Comparison of ENCODE assay signal across 18 cellular contexts in genomic region chr3:7393944-7394605, GRCh38.
DNase-seq lines count a peak whose midpoint lies in the region; ATAC-seq and TF ChIP-seq lines count a peak whose summit lies in the region.
"Had no signal": no experiment of that assay in that cellular context is flagged by ENCODE, and none has a peak within 500 bp of the region (broad histone marks: within the 10 kb centered on the region; RNA-seq: fewer than 3 reads in every experiment).

No MANE protein-coding gene starts in this region.

- ATAC-seq in GM19025 (IDR thresholded peaks at IDR 0.05; ENCODE audit: low read depth, unreplicated experiment): peak; percentile 62
- ATAC-seq in GM21717 (IDR thresholded peaks at IDR 0.05; ENCODE audit: unreplicated experiment): peak; percentile 70
- ATAC-seq in SK-N-SH treated with all-trans-retinoic acid at 6 μM for 48 hours: no peak
- ATAC-seq in HG02970 (IDR thresholded peaks at IDR 0.05; ENCODE audit: low FRiP score, unreplicated experiment): no peak
- ATAC-seq: HepG2 had no signal

- H3K9me3 ChIP-seq in MM.1S (replicated peaks; ENCODE audit: insufficient read depth, low read length) (no peaks in the 10 kb centered on the region), tibial nerve (peaks cover 0 to 6% (median 0%) of the 10 kb centered on the region in 4 donors)
- H3K9me3 ChIP-seq: BLaER1 treated with 17β-estradiol and CSF1 and Interleukin-3, amounts not matched to agents 10 nM and 100 nM had no signal

- no peaks in the 10 kb centered on the region for H3K79me2 ChIP-seq in MM.1S (ENCODE audit: low read length)

- no peaks in the 10 kb centered on the region for H3K27me3 ChIP-seq in MM.1S (replicated peaks; ENCODE audit: insufficient read depth, low read length)
- no peaks in the 10 kb centered on the region for H3K27me3 ChIP-seq in tibial nerve
- H3K27me3 ChIP-seq: BLaER1 treated with 17β-estradiol and CSF1 and Interleukin-3, amounts not matched to agents 10 nM and 100 nM had no signal

- TF ChIP-seq CTCF in GM13976 (IDR thresholded peaks at IDR 0.05; ENCODE audit: borderline replicate concordance, control extremely low read depth, extremely low read depth, insufficient read depth, missing control alignments) (no peak), MM.1S (IDR thresholded peaks at IDR 0.05; ENCODE audit: low read length) (no peak), tibial nerve (IDR thresholded peaks at IDR 0.05) (no peak)

- peak overlapping the region; percentile 52 for H3K4me2 ChIP-seq in MM.1S (ENCODE audit: low read depth, low read length)
- H3K4me2 ChIP-seq: BLaER1 treated with 17β-estradiol and CSF1 and Interleukin-3, amounts not matched to agents 10 nM and 100 nM had no signal

- no peak overlapping the region; the same call in 1 of the 2 replicates for H3K9ac ChIP-seq in MM.1S (ENCODE audit: low read length)
- H3K9ac ChIP-seq: BLaER1 treated with 17β-estradiol and CSF1 and Interleukin-3, amounts not matched to agents 10 nM and 100 nM had no signal

- WGBS in tibial nerve, 2 donors: 93 to 94% methylated on average over 6 of the region's 6 CpGs

- H3K36me3 ChIP-seq in MM.1S (replicated peaks; ENCODE audit: insufficient read depth, low read length) (no peaks in the 10 kb centered on the region), tibial nerve (no peaks in the 10 kb centered on the region)
- H3K36me3 ChIP-seq: BLaER1 treated with 17β-estradiol and CSF1 and Interleukin-3, amounts not matched to agents 10 nM and 100 nM had no signal

- H3K27ac ChIP-seq in MM.1S (ENCODE audit: low read length) (peak overlapping the region; percentile 51; the same call in 1 of the 2 replicates), tibial nerve (no peak overlapping the region)
- H3K27ac ChIP-seq: BLaER1 treated with 17β-estradiol and CSF1 and Interleukin-3, amounts not matched to agents 10 nM and 100 nM had no signal

- H3K4me3 ChIP-seq in MM.1S (ENCODE audit: low read length) (peak overlapping the region; percentile 55), tibial nerve (no peak overlapping the region)
- H3K4me3 ChIP-seq: BLaER1 treated with 17β-estradiol and CSF1 and Interleukin-3, amounts not matched to agents 10 nM and 100 nM had no signal

- H3F3A ChIP-seq in MM.1S (ENCODE audit: insufficient read depth, low read length): no peaks in the 10 kb centered on the region

- in situ Hi-C loops in GM13976 (cut with MboI; ENCODE audit: low sequenced_read_pairs, unreplicated experiment): no loop called here
- in situ Hi-C loops in ACHN (cut with HindIII; ENCODE audit: low pct_ligation_motif_present, low pct_unique_long_range_greater_than_20kb, low sequenced_read_pairs): no loop called here

- no peaks in the 10 kb centered on the region for H3K9me2 ChIP-seq in MM.1S (replicated peaks; ENCODE audit: insufficient read depth, low read length)

- H2AFZ ChIP-seq in MM.1S (ENCODE audit: low read length): 0 out of 2 replicates have a peak overlapping the region, but pooled peaks have one; percentile 53

- no peaks in the 10 kb centered on the region for H4K20me1 ChIP-seq in MM.1S (ENCODE audit: insufficient read depth, low read length)
- H4K20me1 ChIP-seq: BLaER1 treated with 17β-estradiol and CSF1 and Interleukin-3, amounts not matched to agents 10 nM and 100 nM had no signal

- DNase-seq in GM13976 (ENCODE audit: low spot score) (peak; percentile 3), MM.1S (peak; percentile 50), tibial nerve (ENCODE audit: low spot score in 2 of 2) (no peak), ACHN (no peak)
- DNase-seq: 8988T; Calu3; CD4-positive, CD25-positive, alpha-beta regulatory T cell; DMS153; DMS79 treated with DMSO at 0.1 percent for 48 hours; EL; HCEC 1CT; HFFc6 had no signal

- TF ChIP-seq EP300 in tibial nerve (IDR thresholded peaks at IDR 0.05): no peak

- H3K4me1 ChIP-seq in MM.1S (ENCODE audit: low read length) (peaks cover 4% of the 10 kb centered on the region; the same call in 1 of the 2 replicates), tibial nerve (no peaks in the 10 kb centered on the region)
- H3K4me1 ChIP-seq: BLaER1 treated with 17β-estradiol and CSF1 and Interleukin-3, amounts not matched to agents 10 nM and 100 nM had no signal

- no peak for TF ChIP-seq POLR2A in tibial nerve (IDR thresholded peaks at IDR 0.05)

TF ChIP-seq in SK-N-SH treated with all-trans-retinoic acid at 6 μM for 48 hours, 23 proteins besides CTCF, POLR2A, EP300 and RAD21:
- TF ChIP-seq ZFP3 (CRISPR knock-in tag; IDR thresholded peaks at IDR 0.05): no peak
- TF ChIP-seq PPARA (CRISPR knock-in tag; IDR thresholded peaks at IDR 0.05; ENCODE audit: borderline replicate concordance): no peak
- TF ChIP-seq ZNF70 (CRISPR knock-in tag; IDR thresholded peaks at IDR 0.05): no peak
- no peak for TF ChIP-seq ZC3H10 (CRISPR knock-in tag; IDR thresholded peaks at IDR 0.05)
- TF ChIP-seq POU6F1 (CRISPR knock-in tag; IDR thresholded peaks at IDR 0.05; ENCODE audit: borderline replicate concordance, low read depth): no peak
- TF ChIP-seq ARNTL (CRISPR knock-in tag; IDR thresholded peaks at IDR 0.05; ENCODE audit: borderline replicate concordance, low read depth): no peak
- TF ChIP-seq TOX (CRISPR knock-in tag; IDR thresholded peaks at IDR 0.05; ENCODE audit: borderline replicate concordance): no peak
- TF ChIP-seq BACH2 (CRISPR knock-in tag; IDR thresholded peaks at IDR 0.05; ENCODE audit: borderline replicate concordance): no peak
- no peak for TF ChIP-seq CREB5 (CRISPR knock-in tag; IDR thresholded peaks at IDR 0.05; ENCODE audit: low read depth)

Comparison
In these comparisons a context has a peak if more than half of its experiments do, and no peak if none do; other contexts are left out.
1. DNase-seq: peak in GM13976 (single experiment) and MM.1S (single experiment); none in tibial nerve (0 of 2) and ACHN (single experiment).
2. ATAC-seq: peak in GM19025 (single experiment) and GM21717 (single experiment); none in SK-N-SH treated with all-trans-retinoic acid at 6 μM for 48 hours (single experiment) and HG02970 (single experiment).